Comparison of ENCODE assay signal across 8 cellular contexts in genomic region chr2:46540496-46541342, GRCh38. TPM values are rescaled to one million over a fixed set of nuclear protein-coding genes. Genes with fewer than 3 reads are reported as not detected.
DNase-seq lines count a peak whose midpoint lies in the region; ATAC-seq and TF ChIP-seq lines count a peak whose summit lies in the region.

No MANE protein-coding gene starts in this region.

- no peaks in the 10 kb centered on the region for H3K9me3 ChIP-seq in mesodermal cell (ENCODE audit: control insufficient read depth, low read length)
- no peaks in the 10 kb centered on the region for H3K9me3 ChIP-seq in HAP-1

- H3K9me3 Mint-ChIP-seq in chondrocyte (ENCODE audit: low read depth): no peaks in the 10 kb centered on the region

- H3K4me3 Mint-ChIP-seq in chondrocyte (ENCODE audit: unreplicated experiment): peak overlapping the region; percentile 94

- H3K9ac ChIP-seq in KMS-11: no peak overlapping the region

- H3K27me3 ChIP-seq in KMS-11 (ENCODE audit: insufficient read depth, low read depth) (no peaks in the 10 kb centered on the region), HAP-1 (ENCODE audit: low read depth) (no peaks in the 10 kb centered on the region)

- H3K27ac ChIP-seq in KMS-11: no peak overlapping the region
- peak overlapping the region; percentile 91 for H3K27ac ChIP-seq in mesodermal cell (ENCODE audit: low read depth, low read length, severe bottlenecking)

- H3K4me1 Mint-ChIP-seq in chondrocyte (ENCODE audit: low read depth): peaks cover 43% of the 10 kb centered on the region

- H3K4me3 ChIP-seq in KMS-11 (IDR thresholded peaks at IDR 0.05; ENCODE audit: insufficient read depth, low read depth, low read length): no peak overlapping the region
- peak overlapping the region; percentile 57 for H3K4me3 ChIP-seq in mesodermal cell (ENCODE audit: extremely low read depth, insufficient read depth, low read length, poor library complexity, severe bottlenecking)
- H3K4me3 ChIP-seq in HAP-1: no peak overlapping the region; the same call in 1 of the 2 replicates

- no peaks in the 10 kb centered on the region for H3K36me3 ChIP-seq in KMS-11 (ENCODE audit: insufficient read depth)
- H3K36me3 ChIP-seq in mesodermal cell (ENCODE audit: control insufficient read depth, insufficient read depth, low read length): peaks cover 12% of the 10 kb centered on the region
- H3K36me3 ChIP-seq in HAP-1 (replicated peaks): peaks cover 6% of the 10 kb centered on the region

- H3K4me1 ChIP-seq in KMS-11 (ENCODE audit: low read depth, poor library complexity, severe bottlenecking): peaks cover 26% of the 10 kb centered on the region
- H3K4me1 ChIP-seq in mesodermal cell (ENCODE audit: control insufficient read depth, insufficient read depth, low read length, poor library complexity, severe bottlenecking): peaks cover 11% of the 10 kb centered on the region
- peaks cover 8% of the 10 kb centered on the region; the same call in 1 of the 2 replicates for H3K4me1 ChIP-seq in HAP-1

- H3K79me2 ChIP-seq in KMS-11 (ENCODE audit: insufficient read depth, low read depth): no peaks in the 10 kb centered on the region

- no peaks in the 10 kb centered on the region for H4K20me1 ChIP-seq in KMS-11 (ENCODE audit: insufficient read depth)

- TF ChIP-seq CTCF in KMS-11 (conservative IDR thresholded peaks at IDR 0.05; ENCODE audit: low read depth, low read length) (no peak), chondrocyte (IDR thresholded peaks at IDR 0.05) (no peak), omental fat pad (IDR thresholded peaks at IDR 0.05) (no peak)

- no peak for ATAC-seq in omental fat pad (ENCODE audit: low FRiP score)

- H2AFZ ChIP-seq in KMS-11 (ENCODE audit: low read depth): peak overlapping the region; percentile 94

- peak overlapping the region; percentile 86 for H3K4me2 ChIP-seq in KMS-11

- H3K27me3 Mint-ChIP-seq in chondrocyte (ENCODE audit: low read depth): no peaks in the 10 kb centered on the region

- in situ Hi-C loops in HAP-1 (cut with MboI; ENCODE audit: low sequenced_read_pairs): no loop called here

- peaks cover 1% of the 10 kb centered on the region for H3K36me3 Mint-ChIP-seq in chondrocyte (ENCODE audit: low read depth)

- peak overlapping the region; percentile 99 for H3K27ac Mint-ChIP-seq in chondrocyte (ENCODE audit: unreplicated experiment)

- WGBS in mesodermal cell (ENCODE audit: insufficient coverage in 2 of 2), 2 experiments: 51 to 63% methylated on average over 6 to 7 of the region's 9 CpGs

- DNase-seq in Ammon's horn (ENCODE audit: low spot score) (peak; percentile 66), chondrocyte (ENCODE audit: low spot score) (no peak), omental fat pad (ENCODE audit: low spot score) (no peak), HAP-1 (ENCODE audit: low spot score in 2 of 2) (no peak), NCI-H128 (lab: John Stamatoyannopoulos, UW; ENCODE audit: unreplicated experiment) (no peak), cerebellar nuclear complex (lab: John Stamatoyannopoulos, UW) (no peak)

RNA-seq across cellular contexts. Expression of gene RHOQ, which starts 1.6 kb away (rescaled TPM):
- total RNA-seq in chondrocyte (90.0 to 140 TPM (median 136 TPM) in 3 replicates), omental fat pad (100 to 1,000 TPM; 154 to 310 (median 195) TPM)
- 67.4 TPM for polyA plus RNA-seq in mesodermal cell (2013, experiment 1 of 2)
- 73.2 TPM for polyA plus RNA-seq in mesodermal cell (2013, experiment 2 of 2)

RNA-seq across cellular contexts. Expression of gene ATP6V1E2, which starts 1.7 kb away (rescaled TPM):
- 5.6 to 10.0 TPM (median 6.6 TPM) in 3 replicates for total RNA-seq in chondrocyte
- polyA plus RNA-seq in mesodermal cell (2013, experiment 1 of 2): 10.9 TPM
- 10.4 TPM for polyA plus RNA-seq in mesodermal cell (2013, experiment 2 of 2)
- total RNA-seq in omental fat pad: 1 to 10 TPM; 4.2 to 5.7 (median 5.3) TPM
